In the genomic region with DNA sequence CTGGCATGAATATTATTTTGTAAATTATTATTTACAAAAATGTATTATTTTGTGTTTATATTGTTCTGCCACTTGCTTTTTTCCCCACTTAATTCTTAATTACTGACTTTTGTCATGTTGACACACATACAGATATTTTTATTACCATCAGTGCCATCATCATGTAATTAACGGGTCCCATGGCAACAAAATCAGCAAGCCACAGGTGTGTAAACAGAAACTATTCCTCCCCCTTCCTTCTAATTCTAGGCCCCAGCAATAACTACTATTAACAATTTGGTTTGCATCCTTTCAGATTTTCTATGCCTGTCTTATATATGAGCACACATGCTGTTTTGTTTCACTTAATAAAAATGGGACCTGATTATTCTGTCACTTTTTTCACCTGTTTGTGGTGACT, we compare ENCODE assay signal across 12 cellular contexts. TPM values are rescaled to one million over a fixed set of nuclear protein-coding genes. Genes with fewer than 3 reads are reported as not detected.
DNase-seq lines count a peak whose midpoint lies in the region; ATAC-seq and TF ChIP-seq lines count a peak whose summit lies in the region.
"Had no signal": no experiment of that assay in that cellular context is flagged by ENCODE, and none has a peak within 500 bp of the region (broad histone marks: within the 10 kb centered on the region; RNA-seq: fewer than 3 reads in every experiment).

No MANE protein-coding gene starts in this region.

- H3K27me3 ChIP-seq in CD4-positive, alpha-beta T cell (ENCODE audit: control insufficient read depth, insufficient read depth, low read length): no peaks in the 10 kb centered on the region
- H3K27me3 ChIP-seq in foreskin keratinocyte: no peaks in the 10 kb centered on the region

- peaks cover 98% of the 10 kb centered on the region for H3K36me3 Mint-ChIP-seq in CD4-positive, alpha-beta T cell (ENCODE audit: low read depth)
- H3K36me3 Mint-ChIP-seq in central memory CD8-positive, alpha-beta T cell (ENCODE audit: insufficient read depth): peaks cover 64% of the 10 kb centered on the region

- no peak for TF ChIP-seq CTCF in CD4-positive, alpha-beta T cell (IDR thresholded peaks at IDR 0.05)
- no peak for TF ChIP-seq CTCF in foreskin keratinocyte (conservative IDR thresholded peaks at IDR 0.05)

- H3K9me3 ChIP-seq in CD4-positive, alpha-beta T cell (ENCODE audit: control insufficient read depth, low read length): no peaks in the 10 kb centered on the region

- H3K27ac Mint-ChIP-seq in CD4-positive, alpha-beta T cell: peak overlapping the region; percentile 54
- H3K27ac Mint-ChIP-seq in central memory CD8-positive, alpha-beta T cell (ENCODE audit: low read depth): peak overlapping the region; percentile 80

- intact Hi-C loops in CD4-positive, alpha-beta T cell (cut with DNase I, micrococcal nuclease): no loop called here

- POLR2A ChIA-PET in CD4-positive, alpha-beta T cell (lab: Charles Lee): interaction anchor here (0.9 to 1.5 kb wide), 2 partner anchors 9 to 33 kb away, joined by 3 to 6 read pairs; no protein-coding TSS in a partner anchor

- DNase-seq in CD4-positive, alpha-beta T cell: no peak
- DNase-seq in HT-29 (ENCODE audit: low spot score) (peak; percentile 41), NCI-H69 (lab: John Stamatoyannopoulos, UW) (peak; percentile 89), foreskin keratinocyte (no peak)
- DNase-seq in central memory CD8-positive, alpha-beta T cell (ENCODE audit: low spot score in 2 of 2): no peak
- no peak for DNase-seq in effector CD8-positive, alpha-beta T cell (lab: John Stamatoyannopoulos, UW)
- DNase-seq: DMS79 treated with DMSO at 0.1 percent for 48 hours, glutamatergic neuron, NCI-H524, RPMI8226 had no signal

- peak; percentile 31 for ATAC-seq in CD4-positive, alpha-beta T cell (ENCODE audit: poor library complexity)
- no peak for ATAC-seq in central memory CD8-positive, alpha-beta T cell (replicated peaks; ENCODE audit: extremely low read depth, poor library complexity, severe bottlenecking)
- no peak for ATAC-seq in foreskin keratinocyte
- no peak for ATAC-seq in GM18907 (IDR thresholded peaks at IDR 0.05; ENCODE audit: unreplicated experiment)
- ATAC-seq in HG02571 (IDR thresholded peaks at IDR 0.05; ENCODE audit: unreplicated experiment): no peak

- no peaks in the 10 kb centered on the region for H3K27me3 Mint-ChIP-seq in CD4-positive, alpha-beta T cell
- H3K27me3 Mint-ChIP-seq in central memory CD8-positive, alpha-beta T cell: no peaks in the 10 kb centered on the region

- no peak overlapping the region for H3K4me3 Mint-ChIP-seq in CD4-positive, alpha-beta T cell
- no peak overlapping the region for H3K4me3 Mint-ChIP-seq in central memory CD8-positive, alpha-beta T cell

- CTCF ChIA-PET in CD4-positive, alpha-beta T cell (lab: Charles Lee): interaction anchor here (0.9 kb wide), 1 partner anchor 29 kb away, joined by 3 read pairs; a partner anchor contains a TSS

- H3K27ac ChIP-seq in CD4-positive, alpha-beta T cell (ENCODE audit: low read depth, low read length): peak overlapping the region; percentile 18
- H3K27ac ChIP-seq in foreskin keratinocyte: no peak overlapping the region

- peaks cover 52% of the 10 kb centered on the region for H3K4me1 Mint-ChIP-seq in CD4-positive, alpha-beta T cell (ENCODE audit: low read depth)
- peaks cover 33% of the 10 kb centered on the region for H3K4me1 Mint-ChIP-seq in central memory CD8-positive, alpha-beta T cell

- H3K9me3 Mint-ChIP-seq in CD4-positive, alpha-beta T cell: no peaks in the 10 kb centered on the region
- no peaks in the 10 kb centered on the region for H3K9me3 Mint-ChIP-seq in central memory CD8-positive, alpha-beta T cell

- H3K4me1 ChIP-seq in foreskin keratinocyte: no peaks in the 10 kb centered on the region

RNA-seq across cellular contexts. Expression of a gene that starts 29.3 kb away (rescaled TPM):
- 100 to 1,000 TPM; 271 to 287 TPM for total RNA-seq in CD4-positive, alpha-beta T cell
- 14.8 and 14.9 TPM in 2 replicates for total RNA-seq in HT-29 (2014; rRNA removed; shearing (Covaris generic))
- 1.1 and 1.2 TPM in 2 replicates for total RNA-seq in foreskin keratinocyte
- 0.53 and 0.68 TPM in 2 replicates for polyA plus RNA-seq in foreskin keratinocyte

Comparison
In these comparisons a context has a peak if more than half of its experiments do, and no peak if none do; other contexts are left out.
1. DNase-seq: peak in HT-29 (single experiment) and NCI-H69 (single experiment); none in CD4-positive, alpha-beta T cell (0 of 10), central memory CD8-positive, alpha-beta T cell (0 of 2), foreskin keratinocyte (0 of 2) and effector CD8-positive, alpha-beta T cell (single experiment).
2. RNA of a gene that starts 29.3 kb away (total RNA-seq): 271 to 287 TPM in CD4-positive, alpha-beta T cell; 14.8 to 14.9 TPM in HT-29 and 1.1 to 1.2 TPM in foreskin keratinocyte; every median in the first group is over 10 times any median in the second.